8 cellular contexts compared by ENCODE assay signal in the genomic region with DNA sequence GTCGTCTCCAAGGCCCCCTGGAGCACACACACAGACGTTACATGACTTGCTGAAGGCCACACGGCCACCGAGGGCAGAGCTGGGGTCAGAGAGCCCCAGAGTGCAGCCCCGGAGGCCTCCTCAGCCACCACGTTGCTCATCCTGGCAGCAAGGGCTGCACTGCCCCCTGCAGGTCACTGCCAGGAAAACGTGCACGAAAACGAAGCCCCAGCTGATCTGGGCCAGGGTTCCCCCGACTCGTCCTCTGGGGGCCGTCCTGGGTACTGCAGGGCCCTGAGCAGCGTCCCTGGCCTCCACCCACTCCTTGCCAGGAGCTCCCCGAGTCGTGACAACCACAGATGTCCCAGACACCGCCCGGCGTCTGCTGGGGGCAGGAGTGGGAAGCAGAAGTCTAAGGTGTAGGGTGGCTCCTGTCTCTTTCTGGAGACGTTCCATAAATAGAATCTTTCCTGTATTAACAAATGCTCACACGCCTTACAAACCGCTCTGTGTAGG. TPM values are rescaled to one million over a fixed set of nuclear protein-coding genes. Genes with fewer than 3 reads are reported as not detected.
DNase-seq lines count a peak whose midpoint lies in the region; ATAC-seq and TF ChIP-seq lines count a peak whose summit lies in the region.

No MANE protein-coding gene starts in this region.

- no peak for TF ChIP-seq EP300 in SK-N-SH (IDR thresholded peaks at IDR 0.05; ENCODE audit: borderline replicate concordance in 1 of 2, low read depth in 1 of 2, low read length in 1 of 2)

- H3K36me3 ChIP-seq in SK-N-SH (replicated peaks in 1 of 2; ENCODE audit: control insufficient read depth in 1 of 2, insufficient read depth in 2 of 2, low read length in 1 of 2) = peaks cover 0 to 5% of the 10 kb centered on the region in 2 experiments
- H3K36me3 ChIP-seq in osteoblast (ENCODE audit: insufficient read depth, low read length) = peaks cover 5% of the 10 kb centered on the region
- H3K36me3 ChIP-seq in thoracic aorta = no peaks in the 10 kb centered on the region

- no peaks in the 10 kb centered on the region for H3K9me3 ChIP-seq in SK-N-SH
- H3K9me3 ChIP-seq in osteoblast (ENCODE audit: low read depth, low read length) = no peaks in the 10 kb centered on the region
- H3K9me3 ChIP-seq in thoracic aorta = no peaks in the 10 kb centered on the region

- DNase-seq in 8988T (peak; percentile 98), MV-4-11 (lab: John Stamatoyannopoulos, UW) (peak; percentile 96), SK-N-SH (peak; percentile 93), glomerular visceral epithelial cell (ENCODE audit: extremely low spot score) (peak; percentile 82), osteoblast (ENCODE audit: insufficient read length, low spot score, missing footprints) (peak; percentile 99), thoracic aorta (ENCODE audit: low spot score) (no peak)
- DNase-seq in activated naive CD4-positive, alpha-beta T cell treated with anti-CD3 and anti-CD28 coated beads, Interleukin-2, amount 50 U/mL, for 16 hours = peak; percentile 94

- no peak overlapping the region for H3K9ac ChIP-seq in SK-N-SH

- H2AFZ ChIP-seq in SK-N-SH (ENCODE audit: low read depth) (no peak overlapping the region), osteoblast (ENCODE audit: low read length) (peak overlapping the region; percentile 29)

- no peak overlapping the region for H3K4me2 ChIP-seq in SK-N-SH
- H3K4me2 ChIP-seq in osteoblast (ENCODE audit: insufficient read depth, low read length) = no peak overlapping the region

- peaks cover 3 to 13% of the 10 kb centered on the region in 2 experiments; a peak in 1 of 4 replicates for H3K4me1 ChIP-seq in SK-N-SH (ENCODE audit: control insufficient read depth in 1 of 2, insufficient read depth in 2 of 2, low read depth in 1 of 2, low read length in 1 of 2)
- H3K4me1 ChIP-seq in osteoblast (ENCODE audit: insufficient read depth, low read length) = peaks cover 13% of the 10 kb centered on the region
- peaks cover 10 to 18% of the 10 kb centered on the region in 2 donors for H3K4me1 ChIP-seq in thoracic aorta (ENCODE audit: control insufficient read depth in 1 of 2, low read depth in 2 of 2)

- H3K27ac ChIP-seq in SK-N-SH (ENCODE audit: low read depth in 2 of 2, low read length in 1 of 2) (peak overlapping the region in 1 of 2 experiments; percentile 28; a peak in 1 of 4 replicates), osteoblast (ENCODE audit: low read depth, low read length) (peak overlapping the region; percentile 37), thoracic aorta (no peak overlapping the region)

- peak overlapping the region in 1 of 2 experiments; percentile 50; a peak in 1 of 4 replicates for H3K4me3 ChIP-seq in SK-N-SH (ENCODE audit: low read depth in 2 of 2, low read length in 1 of 2)
- peak overlapping the region; percentile 22 for H3K4me3 ChIP-seq in osteoblast (ENCODE audit: insufficient read depth, low read length)
- no peak overlapping the region for H3K4me3 ChIP-seq in thoracic aorta

- CTCF ChIA-PET in SK-N-SH (lab: Yijun Ruan, JAX) = interaction anchor here (0.6 to 3.6 kb wide), 33 partner anchors 12 to 429 kb away, joined by 3 to 71 read pairs (median 4); a partner anchor contains a TSS

- POLR2A ChIA-PET in SK-N-SH (lab: Yijun Ruan, JAX) = interaction anchor here (0.7 kb wide), 2 partner anchors 18 to 20 kb away, joined by 3 read pairs; no protein-coding TSS in a partner anchor

- H3K79me2 ChIP-seq in SK-N-SH (ENCODE audit: insufficient read depth) (peaks cover 18% of the 10 kb centered on the region), osteoblast (ENCODE audit: insufficient read depth, low read length) (peaks cover 16% of the 10 kb centered on the region)

- H3K9me2 ChIP-seq in SK-N-SH = no peaks in the 10 kb centered on the region

- H3F3A ChIP-seq in SK-N-SH (replicated peaks; ENCODE audit: insufficient read depth) = peaks cover 5% of the 10 kb centered on the region

- WGBS in SK-N-SH (ENCODE audit: low lambda C conversion rate) = 97% methylated on average over 3 of the region's 21 CpGs

- peak; percentile 26 for ATAC-seq in GM18861 (IDR thresholded peaks at IDR 0.05; ENCODE audit: unreplicated experiment)
- no peak for ATAC-seq in thoracic aorta (ENCODE audit: insufficient number of reproducible peaks, low FRiP score, low read depth)

- H3K27me3 ChIP-seq in SK-N-SH (ENCODE audit: insufficient read depth) (no peaks in the 10 kb centered on the region), osteoblast (ENCODE audit: insufficient read depth, low read length) (no peaks in the 10 kb centered on the region), thoracic aorta (replicated peaks; ENCODE audit: insufficient read depth) (no peaks in the 10 kb centered on the region)

- TF ChIP-seq CTCF in SK-N-SH (IDR thresholded peaks at IDR 0.05) (peak; percentile 92), osteoblast (IDR thresholded peaks at IDR 0.05; ENCODE audit: extremely low read depth, low read depth, low read length) (peak; percentile 95), thoracic aorta (IDR thresholded peaks at IDR 0.05) (peak; percentile 80)

- H4K20me1 ChIP-seq in SK-N-SH (ENCODE audit: insufficient read depth) (peaks cover 5% of the 10 kb centered on the region; the same call in 1 of the 2 replicates), osteoblast (ENCODE audit: insufficient read depth, low read length) (peaks cover 18% of the 10 kb centered on the region)

- peak; percentile 63 for TF ChIP-seq RAD21 in SK-N-SH (IDR thresholded peaks at IDR 0.05; ENCODE audit: low read length)

TF ChIP-seq in SK-N-SH, 30 proteins besides CTCF, POLR2A, EP300 and RAD21:
- TF ChIP-seq SMC3 (IDR thresholded peaks at IDR 0.05; ENCODE audit: low read depth, low read length) = peak; percentile 33; the same call in 1 of the 2 replicates
- TF ChIP-seq CHD2 (IDR thresholded peaks at IDR 0.05; ENCODE audit: low read length, partially characterized antibody) = peak; percentile 30
- no peak for TF ChIP-seq RXRA (IDR thresholded peaks at IDR 0.05; ENCODE audit: borderline replicate concordance, low read depth)
- peak; percentile 71; the same call in 1 of the 2 replicates for TF ChIP-seq SIN3A (IDR thresholded peaks at IDR 0.05; ENCODE audit: borderline replicate concordance, low read depth, low read length)
- peak; percentile 55; the same call in 1 of the 2 replicates for TF ChIP-seq MXI1 (IDR thresholded peaks at IDR 0.05; ENCODE audit: low read depth, low read length)
- TF ChIP-seq, protein P1, sequence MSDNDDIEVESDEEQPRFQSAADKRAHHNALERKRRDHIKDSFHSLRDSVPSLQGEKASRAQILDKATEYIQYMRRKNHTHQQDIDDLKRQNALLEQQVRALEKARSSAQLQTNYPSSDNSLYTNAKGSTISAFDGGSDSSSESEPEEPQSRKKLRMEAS (IDR thresholded peaks at IDR 0.05; ENCODE audit: low read depth) = peak; percentile 74
- TF ChIP-seq ELF1 (IDR thresholded peaks at IDR 0.05) = no peak
- TF ChIP-seq, protein P2, sequence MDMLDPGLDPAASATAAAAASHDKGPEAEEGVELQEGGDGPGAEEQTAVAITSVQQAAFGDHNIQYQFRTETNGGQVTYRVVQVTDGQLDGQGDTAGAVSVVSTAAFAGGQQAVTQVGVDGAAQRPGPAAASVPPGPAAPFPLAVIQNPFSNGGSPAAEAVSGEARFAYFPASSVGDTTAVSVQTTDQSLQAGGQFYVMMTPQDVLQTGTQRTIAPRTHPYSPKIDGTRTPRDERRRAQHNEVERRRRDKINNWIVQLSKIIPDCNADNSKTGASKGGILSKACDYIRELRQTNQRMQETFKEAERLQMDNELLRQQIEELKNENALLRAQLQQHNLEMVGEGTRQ (IDR thresholded peaks at IDR 0.05; ENCODE audit: borderline replicate concordance, low read depth, low read length) = peak; percentile 22; the same call in 1 of the 2 replicates

RNA-seq across cellular contexts. Expression of a gene that starts 3.4 kb away (rescaled TPM):
- polyA plus RNA-seq in SK-N-SH (2012; rRNA removed) = 28.3 and 31.0 TPM in 2 replicates
- polyA plus RNA-seq in SK-N-SH (2012; cell fraction: cytosol; rRNA removed) = 11.8 and 22.1 TPM in 2 replicates
- polyA plus RNA-seq in SK-N-SH (2012; cell fraction: nucleus; rRNA removed) = 20.6 and 30.9 TPM in 2 replicates
- 38.3 and 47.8 TPM in 2 replicates for total RNA-seq in osteoblast
- total RNA-seq in thoracic aorta = 10 to 100 TPM; 34.1 to 94.1 TPM

RNA-seq across cellular contexts. Expression of a gene that starts 14.4 kb away (rescaled TPM):
- 0.63 and 0.81 TPM in 2 replicates for polyA plus RNA-seq in SK-N-SH (2012; rRNA removed)
- polyA plus RNA-seq in SK-N-SH (2012; cell fraction: cytosol; rRNA removed) = 0.14 TPM in 2 replicates
- 3.7 and 8.3 TPM in 2 replicates for polyA plus RNA-seq in SK-N-SH (2012; cell fraction: nucleus; rRNA removed)
- total RNA-seq in osteoblast (0.59 and 0.72 TPM in 2 replicates), thoracic aorta (under 1 TPM in 1 of 2 donors, not detected in 1; 0.92 TPM)

RNA-seq across cellular contexts. Expression of a gene that starts 20.9 kb away (rescaled TPM):
- polyA plus RNA-seq in SK-N-SH (2012; rRNA removed) = 69.2 and 96.7 TPM in 2 replicates
- 48.9 and 66.0 TPM in 2 replicates for polyA plus RNA-seq in SK-N-SH (2012; cell fraction: cytosol; rRNA removed)
- 83.8 and 200 TPM in 2 replicates for polyA plus RNA-seq in SK-N-SH (2012; cell fraction: nucleus; rRNA removed)
- total RNA-seq in osteoblast (32.9 and 40.4 TPM in 2 replicates), thoracic aorta (10 to 100 TPM; 40.2 to 86.2 TPM)

RNA-seq across cellular contexts. Expression of a gene that starts 33.2 kb away (rescaled TPM):
- polyA plus RNA-seq in SK-N-SH (2012; rRNA removed) = not detected in 2 replicates
- polyA plus RNA-seq in SK-N-SH (2012; cell fraction: cytosol; rRNA removed) = 0.06 TPM in 1 of 2 replicates, not detected in the other
- polyA plus RNA-seq in SK-N-SH (2012; cell fraction: nucleus; rRNA removed) = 0.07 and 0.11 TPM in 2 replicates
- total RNA-seq in osteoblast (under 0.01 TPM in 1 of 2 replicates, not detected in the other), thoracic aorta (under 1 TPM in 1 of 2 donors, not detected in 1; 0.54 TPM)

RNA-seq across cellular contexts. Expression of a gene that starts 49.8 kb away (rescaled TPM):
- 0.64 and 0.80 TPM in 2 replicates for polyA plus RNA-seq in SK-N-SH (2012; rRNA removed)
- polyA plus RNA-seq in SK-N-SH (2012; cell fraction: cytosol; rRNA removed) = 0.22 and 0.45 TPM in 2 replicates
- 3.8 and 7.6 TPM in 2 replicates for polyA plus RNA-seq in SK-N-SH (2012; cell fraction: nucleus; rRNA removed)
- total RNA-seq in osteoblast = 0.36 and 1.5 TPM in 2 replicates
- 10 to 100 TPM; 17.2 to 18.8 TPM for total RNA-seq in thoracic aorta
